9 cellular contexts compared by ENCODE assay signal in genomic region chr10:24822557-24822956, GRCh38.
A peak's percentile ranks its signal among the peaks of the same experiment; 100 is the strongest.
DNase-seq lines count a peak whose midpoint lies in the region; ATAC-seq and TF ChIP-seq lines count a peak whose summit lies in the region.
"Had no signal": no experiment of that assay in that cellular context is flagged by ENCODE, and none has a peak within 500 bp of the region (broad histone marks: within the 10 kb centered on the region; RNA-seq: fewer than 3 reads in every experiment).

No MANE protein-coding gene starts in this region.

- no peaks in the 10 kb centered on the region for H3K27me3 Mint-ChIP-seq in effector memory CD8-positive, alpha-beta T cell

- no peaks in the 10 kb centered on the region for H3K9me3 ChIP-seq in left lung

- H3K27me3 ChIP-seq in left lung: no peaks in the 10 kb centered on the region

- intact Hi-C loops in left lung (cut with DNase I): no loop called here

- no peaks in the 10 kb centered on the region for H3K36me3 Mint-ChIP-seq in effector memory CD8-positive, alpha-beta T cell (ENCODE audit: insufficient read depth)

- H3K36me3 ChIP-seq in left lung: no peaks in the 10 kb centered on the region

- H3K4me3 Mint-ChIP-seq in effector memory CD8-positive, alpha-beta T cell: no peak overlapping the region

- no peaks in the 10 kb centered on the region for H3K9me3 Mint-ChIP-seq in effector memory CD8-positive, alpha-beta T cell

- TF ChIP-seq CTCF in left lung (IDR thresholded peaks at IDR 0.05): no peak

- peaks cover 11 to 12% of the 10 kb centered on the region in 2 donors for H3K4me1 Mint-ChIP-seq in effector memory CD8-positive, alpha-beta T cell (ENCODE audit: low read depth in 2 of 2)

- H3K4me3 ChIP-seq in left lung: no peak overlapping the region

- H3K27ac ChIP-seq in left lung: no peak overlapping the region
- H3K27ac ChIP-seq: 22Rv1 had no signal

- no peak overlapping the region for H3K27ac Mint-ChIP-seq in effector memory CD8-positive, alpha-beta T cell

- peak; percentile 27 to 36 for ATAC-seq in activated CD4-positive, CD25-positive, alpha-beta regulatory T cell treated with anti-CD3 and anti-CD28 coated beads, Interleukin-2, amount 50 U/mL, for 24 hours
- ATAC-seq in GM21786 (IDR thresholded peaks at IDR 0.05; ENCODE audit: unreplicated experiment): peak; percentile 53
- ATAC-seq in HG03565 (IDR thresholded peaks at IDR 0.05; ENCODE audit: unreplicated experiment): peak; percentile 84
- ATAC-seq in effector memory CD8-positive, alpha-beta T cell (replicated peaks): no peak
- no peak for ATAC-seq in left lung

- DNase-seq in activated CD4-positive, CD25-positive, alpha-beta regulatory T cell treated with anti-CD3 and anti-CD28 coated beads, Interleukin-2, amount 50 U/mL, for 72 hours: no peak
- DNase-seq in stimulated activated CD4-positive, alpha-beta T cell treated with anti-CD3 and anti-CD28 coated beads, Interleukin-2, amount 100 ng/mL, for 48 hours: peak; percentile 8 to 10
- DNase-seq in cerebellar nuclear complex (lab: John Stamatoyannopoulos, UW): no peak
- no peak for DNase-seq in effector memory CD8-positive, alpha-beta T cell
- no peak for DNase-seq in left lung

- H3K4me1 ChIP-seq in left lung: no peaks in the 10 kb centered on the region

Comparison
In these comparisons a context has a peak if more than half of its experiments do, and no peak if none do; other contexts are left out.
1. ATAC-seq: peak in activated CD4-positive, CD25-positive, alpha-beta regulatory T cell treated with anti-CD3 and anti-CD28 coated beads, Interleukin-2, amount 50 U/mL, for 24 hours (2 of 2), GM21786 (single experiment) and HG03565 (single experiment); none in effector memory CD8-positive, alpha-beta T cell (single experiment) and left lung (single experiment).
2. DNase-seq: peak in stimulated activated CD4-positive, alpha-beta T cell treated with anti-CD3 and anti-CD28 coated beads, Interleukin-2, amount 100 ng/mL, for 48 hours (2 of 2); none in activated CD4-positive, CD25-positive, alpha-beta regulatory T cell treated with anti-CD3 and anti-CD28 coated beads, Interleukin-2, amount 50 U/mL, for 72 hours (single experiment), cerebellar nuclear complex (0 of 2), effector memory CD8-positive, alpha-beta T cell (0 of 3) and left lung (0 of 2).